Comparison of ENCODE assay signal across 16 cellular contexts in the genomic region with DNA sequence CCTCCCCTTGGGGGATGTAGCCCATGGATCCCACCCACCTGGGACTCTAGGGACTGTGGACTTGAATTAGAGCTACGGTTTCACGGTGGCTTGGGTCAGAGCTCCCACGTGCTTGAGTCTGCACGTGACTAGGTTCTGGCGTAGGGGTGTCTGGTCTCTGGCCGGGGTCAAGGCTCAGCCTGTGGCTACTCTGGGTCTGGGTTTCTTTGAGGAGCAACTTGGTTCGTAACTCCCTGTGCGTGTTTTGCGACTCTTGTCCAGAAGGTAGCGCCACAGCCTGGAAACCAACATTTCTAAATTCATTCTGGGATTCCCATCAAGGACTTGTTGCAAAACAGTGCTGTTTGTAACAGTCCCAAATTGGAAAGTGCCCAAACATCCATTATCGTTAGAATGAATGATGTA. TPM values are rescaled to one million over a fixed set of nuclear protein-coding genes. Genes with fewer than 3 reads are reported as not detected.
DNase-seq lines count a peak whose midpoint lies in the region; FAIRE-seq and TF ChIP-seq lines count a peak whose summit lies in the region.
"Had no signal": no experiment of that assay in that cellular context is flagged by ENCODE, and none has a peak within 500 bp of the region (broad histone marks: within the 10 kb centered on the region; RNA-seq: fewer than 3 reads in every experiment).

No MANE protein-coding gene starts in this region.

- no peak overlapping the region for H3K4me2 ChIP-seq in Loucy (ENCODE audit: low read depth, low read length, poor library complexity, severe bottlenecking)

- H4K20me1 ChIP-seq in Loucy (ENCODE audit: insufficient read depth, low read length, poor library complexity, severe bottlenecking): no peaks in the 10 kb centered on the region

- H3K27me3 Mint-ChIP-seq in chondrocyte (ENCODE audit: low read depth): peaks cover 10% of the 10 kb centered on the region
- H3K27me3 Mint-ChIP-seq in nephron (ENCODE audit: low read depth): peaks cover 5% of the 10 kb centered on the region
- H3K27me3 Mint-ChIP-seq: activated B cell treated with CpG ODN at 0.5 μM for 24 hours; activated T-cell treated with anti-CD3 and anti-CD28 coated beads, Interleukin-2, amount 50 U/mL, for 24 hours had no signal

- no peak overlapping the region for H3K9ac ChIP-seq in Loucy (ENCODE audit: low read depth, low read length, poor library complexity, severe bottlenecking)

- no peak for FAIRE-seq in GM19239 (lab: Jason Lieb, UNC)
- FAIRE-seq: endothelial cell of umbilical vein had no signal

- TF ChIP-seq POLR2A in esophagus muscularis mucosa (IDR thresholded peaks at IDR 0.05; ENCODE audit: low read depth): no peak

- no peak for DNase-seq in BJ (ENCODE audit: low read depth)
- no peak for DNase-seq in chondrocyte (ENCODE audit: low spot score)
- no peak for DNase-seq in esophagus muscularis mucosa (ENCODE audit: extremely low spot score)
- no peak for DNase-seq in SHP77 (lab: John Stamatoyannopoulos, UW)
- no peak for DNase-seq in GM19239 (ENCODE audit: insufficient read length, low spot score)
- no peak for DNase-seq in NCI-H1048 (lab: John Stamatoyannopoulos, UW)
- DNase-seq: activated B cell treated with CpG ODN at 0.5 μM for 24 hours; activated T-cell treated with anti-CD3 and anti-CD28 coated beads, Interleukin-2, amount 50 U/mL, for 24 hours; stimulated activated CD4-positive, alpha-beta T cell treated with anti-CD3 and anti-CD28 coated beads, Interleukin-12 subunit alpha, Interleukin-12 subunit beta, amount 100 ng/mL, for 4 hours; stimulated activated CD8-positive, alpha-beta memory T cell treated with anti-CD3 and anti-CD28 coated beads, Interleukin-4, amount 100 ng/mL, for 48 hours had no signal

- H3K4me3 ChIP-seq in BJ (ENCODE audit: low read depth, low read length): no peak overlapping the region
- no peak overlapping the region for H3K4me3 ChIP-seq in Loucy (ENCODE audit: low read length, poor library complexity, severe bottlenecking)
- no peak overlapping the region for H3K4me3 ChIP-seq in esophagus muscularis mucosa
- H3K4me3 ChIP-seq: ascending aorta, HAP-1 had no signal

- no peak overlapping the region for H3K27ac ChIP-seq in esophagus muscularis mucosa (replicated peaks in 1 of 4)

- POLR2A ChIA-PET in BJ (lab: Charles Lee): no interaction called here

- WGBS in esophagus muscularis mucosa: 70% methylated on average over 6 of the region's 11 CpGs

- no peaks in the 10 kb centered on the region for H3F3A ChIP-seq in Loucy (ENCODE audit: low read depth)

- H3K9me3 ChIP-seq in Loucy (ENCODE audit: insufficient read depth, low read depth, low read length) (no peaks in the 10 kb centered on the region), esophagus muscularis mucosa (no peaks in the 10 kb centered on the region)
- H3K9me3 ChIP-seq: ascending aorta, HAP-1 had no signal

- no peak for TF ChIP-seq EP300 in esophagus muscularis mucosa (IDR thresholded peaks at IDR 0.05)

- H3K36me3 Mint-ChIP-seq in chondrocyte (ENCODE audit: low read depth): no peaks in the 10 kb centered on the region
- H3K36me3 Mint-ChIP-seq in nephron (ENCODE audit: low read depth): no peaks in the 10 kb centered on the region
- H3K36me3 Mint-ChIP-seq: IgD-negative memory B cell had no signal

- no peak overlapping the region for H2AFZ ChIP-seq in Loucy (ENCODE audit: low read length)

- peaks cover 13% of the 10 kb centered on the region for H3K4me1 Mint-ChIP-seq in chondrocyte (ENCODE audit: low read depth)
- H3K4me1 Mint-ChIP-seq in nephron: peaks cover 18% of the 10 kb centered on the region

- no peak overlapping the region for H3K4me3 Mint-ChIP-seq in chondrocyte (ENCODE audit: unreplicated experiment)
- H3K4me3 Mint-ChIP-seq in nephron: peak overlapping the region in 1 of 3 experiments; percentile 10
- H3K4me3 Mint-ChIP-seq: activated B cell treated with CpG ODN at 0.5 μM for 24 hours; activated T-cell treated with anti-CD3 and anti-CD28 coated beads, Interleukin-2, amount 50 U/mL, for 24 hours had no signal

- no peaks in the 10 kb centered on the region for H3K9me2 ChIP-seq in Loucy (replicated peaks; ENCODE audit: low read depth, low read length)

- peaks cover 8% of the 10 kb centered on the region; the same call in 1 of the 2 replicates for H3K79me2 ChIP-seq in Loucy (ENCODE audit: insufficient read depth, low read length)

- H3K4me1 ChIP-seq in Loucy (ENCODE audit: insufficient read depth, low read length, poor library complexity, severe bottlenecking) (peaks cover 25% of the 10 kb centered on the region), esophagus muscularis mucosa (peaks cover 11 to 18% (median 14%) of the 10 kb centered on the region in 4 donors)

- TF ChIP-seq CTCF in BJ (IDR thresholded peaks at IDR 0.05; ENCODE audit: insufficient read depth, low read depth, low read length) (peak; percentile 8; the same call in 1 of the 2 replicates), Loucy (conservative IDR thresholded peaks at IDR 0.05; ENCODE audit: low read length) (peak; percentile 34), chondrocyte (IDR thresholded peaks at IDR 0.05) (peak; percentile 26), nephron (IDR thresholded peaks at IDR 0.05; ENCODE audit: unreplicated experiment in 3 of 3) (peak in 2 of 3 experiments; percentile 27), esophagus muscularis mucosa (IDR thresholded peaks at IDR 0.05) (no peak)

- H3K9me3 Mint-ChIP-seq in chondrocyte (ENCODE audit: low read depth) (no peaks in the 10 kb centered on the region), nephron (no peaks in the 10 kb centered on the region)
- H3K9me3 Mint-ChIP-seq: activated B cell treated with CpG ODN at 0.5 μM for 24 hours; activated T-cell treated with anti-CD3 and anti-CD28 coated beads, Interleukin-2, amount 50 U/mL, for 24 hours; IgD-negative memory B cell had no signal

- H3K27ac Mint-ChIP-seq in chondrocyte (ENCODE audit: unreplicated experiment) (no peak overlapping the region), nephron (peak overlapping the region; percentile 1 to 47 (median 23))
- H3K27ac Mint-ChIP-seq: activated T-cell treated with anti-CD3 and anti-CD28 coated beads, Interleukin-2, amount 50 U/mL, for 24 hours had no signal

- CTCF ChIA-PET in BJ (lab: Yijun Ruan, JAX): interaction anchor here (0.7 to 1.1 kb wide), 4 partner anchors 17 to 329 kb away, joined by 3 to 4 read pairs (median 3); no protein-coding TSS in a partner anchor

- H3K36me3 ChIP-seq in BJ (ENCODE audit: control insufficient read depth, insufficient read depth, low read length) (no peaks in the 10 kb centered on the region), Loucy (ENCODE audit: insufficient read depth, low read length) (no peaks in the 10 kb centered on the region), esophagus muscularis mucosa (no peaks in the 10 kb centered on the region)
- H3K36me3 ChIP-seq: ascending aorta, HAP-1 had no signal

- peaks cover 5% of the 10 kb centered on the region for H3K27me3 ChIP-seq in BJ (ENCODE audit: control insufficient read depth, insufficient read depth, low read length)
- H3K27me3 ChIP-seq in Loucy (ENCODE audit: insufficient read depth, low read length, poor library complexity, severe bottlenecking): no peaks in the 10 kb centered on the region
- H3K27me3 ChIP-seq in esophagus muscularis mucosa: no peaks in the 10 kb centered on the region
- H3K27me3 ChIP-seq: ascending aorta had no signal

- intact Hi-C loops in esophagus muscularis mucosa (cut with DNase I): no loop called here

RNA-seq across cellular contexts. Expression of gene GGT6, which starts 0.5 kb away (rescaled TPM):
- not detected in 2 replicates for polyA plus RNA-seq in BJ (2011; rRNA removed)
- not detected in 2 replicates for polyA minus RNA-seq in BJ (2011; rRNA and poly(A)+ RNA removed)
- total RNA-seq in chondrocyte (not detected in 3 replicates), esophagus muscularis mucosa (not detected)
- total RNA-seq: activated B cell treated with CpG ODN at 0.5 μM for 24 hours, ascending aorta, endothelial cell of umbilical vein had no signal
- polyA plus RNA-seq: endothelial cell of umbilical vein, IgD-negative memory B cell had no signal

RNA-seq across cellular contexts. Expression of gene MYBBP1A, which starts 5.7 kb away (rescaled TPM):
- polyA plus RNA-seq in BJ (2011; rRNA removed): 12.4 and 24.1 TPM in 2 replicates
- 22.6 and 24.7 TPM in 2 replicates for polyA minus RNA-seq in BJ (2011; rRNA and poly(A)+ RNA removed)
- total RNA-seq in chondrocyte (33.6 to 58.2 TPM (median 36.4 TPM) in 3 replicates), esophagus muscularis mucosa (10 to 100 TPM; 31.6 to 45.4 (median 36.1) TPM)

RNA-seq across cellular contexts. Expression of gene SMTNL2, which starts 23.5 kb away (rescaled TPM):
- polyA plus RNA-seq in BJ (2011; rRNA removed): not detected in 2 replicates
- not detected in 2 replicates for polyA minus RNA-seq in BJ (2011; rRNA and poly(A)+ RNA removed)
- 0.32 to 0.36 TPM in 2 of 3 replicates, not detected in the other for total RNA-seq in chondrocyte
- total RNA-seq in esophagus muscularis mucosa: 1 to 10 TPM; 3.0 to 7.2 (median 4.7) TPM
- total RNA-seq: activated B cell treated with CpG ODN at 0.5 μM for 24 hours, endothelial cell of umbilical vein had no signal
- polyA plus RNA-seq: endothelial cell of umbilical vein, IgD-negative memory B cell had no signal

Comparison
In these comparisons a context has a peak if more than half of its experiments do, and no peak if none do; other contexts are left out.
1. CTCF ChIP-seq: peak in BJ (single experiment), Loucy (single experiment), chondrocyte (single experiment) and nephron (2 of 3); none in esophagus muscularis mucosa (0 of 3).